Comparison of ENCODE assay signal across 17 cellular contexts in the genomic region with DNA sequence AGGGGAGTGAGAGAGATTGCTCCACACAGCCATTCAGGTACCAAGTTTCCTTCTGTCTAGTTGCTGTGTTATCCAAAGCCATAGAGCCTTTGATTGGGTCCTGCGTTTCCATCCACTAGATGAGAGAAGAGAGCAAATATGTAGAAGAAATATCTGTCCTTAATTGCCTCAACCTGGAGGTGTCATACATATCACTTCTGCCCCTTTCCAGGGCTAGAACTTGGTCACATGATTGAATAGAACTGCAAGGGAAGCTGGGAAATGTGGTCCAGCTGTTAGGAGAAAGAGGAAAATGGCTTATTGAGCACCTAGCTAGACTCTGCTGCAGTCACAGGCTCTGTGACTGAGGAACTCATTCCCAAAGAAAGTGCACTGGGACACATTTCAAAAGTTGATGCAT.
"Had no signal": no experiment of that assay in that cellular context is flagged by ENCODE, and none has a peak within 500 bp of the region (broad histone marks: within the 10 kb centered on the region; RNA-seq: fewer than 3 reads in every experiment).

No MANE protein-coding gene starts in this region.

- H3K36me3 Mint-ChIP-seq: activated naive CD8-positive, alpha-beta T cell treated with anti-CD3 and anti-CD28 coated beads, Interleukin-2, amount 10 ng/mL, durations not matched to agents 7 days and 5 days; immature natural killer cell had no signal

- H3K27ac Mint-ChIP-seq: activated naive CD8-positive, alpha-beta T cell treated with anti-CD3 and anti-CD28 coated beads, Interleukin-2, amount 10 ng/mL, durations not matched to agents 7 days and 5 days; immature natural killer cell; stimulated activated naive CD8-positive, alpha-beta T cell treated with anti-CD3 and anti-CD28 coated beads, Interleukin-15, amount 100 ng/mL, for 72 hours had no signal

- H3K9me3 Mint-ChIP-seq: activated naive CD8-positive, alpha-beta T cell treated with anti-CD3 and anti-CD28 coated beads, Interleukin-2, amount 10 ng/mL, durations not matched to agents 7 days and 5 days had no signal

- H3K27me3 Mint-ChIP-seq: central memory CD8-positive, alpha-beta T cell; stimulated activated naive CD8-positive, alpha-beta T cell treated with anti-CD3 and anti-CD28 coated beads, Interleukin-15, amount 100 ng/mL, for 72 hours had no signal

- H3K27me3 ChIP-seq: brain microvascular endothelial cell, ovary, upper lobe of right lung had no signal

- H3K4me1 Mint-ChIP-seq: central memory CD8-positive, alpha-beta T cell; stimulated activated naive CD8-positive, alpha-beta T cell treated with anti-CD3 and anti-CD28 coated beads, Interleukin-15, amount 100 ng/mL, for 72 hours had no signal

- H3K9me3 ChIP-seq: lower lobe of right lung, ovary, thoracic aorta, upper lobe of right lung had no signal

- DNase-seq: activated CD4-positive, alpha-beta T cell treated with anti-CD3 and anti-CD28 coated beads, Interleukin-2, amount 50 U/mL, for 4 hours; activated CD4-positive, CD25-positive, alpha-beta regulatory T cell treated with anti-CD3 and anti-CD28 coated beads, Interleukin-2, amount 50 U/mL, for 72 hours; activated naive CD4-positive, alpha-beta T cell; activated naive CD8-positive, alpha-beta T cell treated with anti-CD3 and anti-CD28 coated beads, Interleukin-2, amount 10 ng/mL, durations not matched to agents 7 days and 5 days; activated T-cell treated with anti-CD3 and anti-CD28 coated beads for 4 hours; brain microvascular endothelial cell; immature natural killer cell; lower lobe of right lung; midbrain; ovary; stimulated activated CD4-positive, alpha-beta T cell treated with anti-CD3 and anti-CD28 coated beads, Interleukin-1b, Interleukin-23, amount 100 ng/mL, for 48 hours; stimulated activated naive CD8-positive, alpha-beta T cell treated with anti-CD3 and anti-CD28 coated beads, Interleukin-15, amount 100 ng/mL, for 72 hours; upper lobe of right lung had no signal

- H3K27ac ChIP-seq: brain microvascular endothelial cell, coronary artery, lower lobe of right lung, ovary, thoracic aorta, upper lobe of right lung had no signal

- H3K36me3 ChIP-seq: brain microvascular endothelial cell, lower lobe of right lung, ovary, thoracic aorta, upper lobe of right lung had no signal

- H3K4me3 ChIP-seq: coronary artery, lower lobe of right lung, ovary, thoracic aorta, upper lobe of right lung had no signal

- H3K4me3 Mint-ChIP-seq: activated naive CD8-positive, alpha-beta T cell treated with anti-CD3 and anti-CD28 coated beads, Interleukin-2, amount 10 ng/mL, durations not matched to agents 7 days and 5 days; central memory CD8-positive, alpha-beta T cell; immature natural killer cell; neural crest cell; stimulated activated naive CD8-positive, alpha-beta T cell treated with anti-CD3 and anti-CD28 coated beads, Interleukin-15, amount 100 ng/mL, for 72 hours had no signal

- H3K4me1 ChIP-seq: lower lobe of right lung, upper lobe of right lung had no signal
